ENCODE assay signal across 8 cellular contexts in genomic region chr6:88166901-88167624, GRCh38. TPM values are rescaled to one million over a fixed set of nuclear protein-coding genes. Genes with fewer than 3 reads are reported as not detected.
DNase-seq lines count a peak whose midpoint lies in the region; ATAC-seq, FAIRE-seq and TF ChIP-seq lines count a peak whose summit lies in the region.

No MANE protein-coding gene starts in this region.

- no peaks in the 10 kb centered on the region for H3K9me3 Mint-ChIP-seq in T-cell

- no peaks in the 10 kb centered on the region for H3K36me3 Mint-ChIP-seq in T-cell

- ATAC-seq in HG02759 (IDR thresholded peaks at IDR 0.05; ENCODE audit: unreplicated experiment) (peak; percentile 22), T-cell (replicated peaks in 1 of 4) (peak in 1 of 4 experiments; percentile 17)

- POLR2A ChIA-PET in T-cell (lab: Charles Lee), result no interaction called here

- peaks cover 12 to 17% (median 13%) of the 10 kb centered on the region in 3 donors for H3K4me1 Mint-ChIP-seq in T-cell

- DNase-seq in NCI-H82 (lab: John Stamatoyannopoulos, UW) (peak; percentile 44), NCI-H82 treated with DMSO at 0.1 percent for 48 hours (lab: John Stamatoyannopoulos, UW; ENCODE audit: unreplicated experiment) (no peak), T-cell (no peak), frontal cortex (ENCODE audit: low spot score in 2 of 2) (peak; percentile 21 to 23), retinal pigment epithelial cell (ENCODE audit: low read depth) (no peak), SKM-1 (lab: John Stamatoyannopoulos, UW; ENCODE audit: unreplicated experiment) (no peak), HuH-7.5 (ENCODE audit: low spot score) (no peak)

- H3K27me3 Mint-ChIP-seq in T-cell, result peaks cover 64% of the 10 kb centered on the region in 2 donors

- no peak overlapping the region for H3K27ac Mint-ChIP-seq in T-cell

- no peak for TF ChIP-seq CTCF in retinal pigment epithelial cell (conservative IDR thresholded peaks at IDR 0.05; ENCODE audit: low read depth, low read length)

- H3K4me3 ChIP-seq in retinal pigment epithelial cell (ENCODE audit: low read length), result peak overlapping the region; percentile 54

- no peak for FAIRE-seq in frontal cortex (lab: Jason Lieb, UNC)

- H3K4me3 Mint-ChIP-seq in T-cell, result peak overlapping the region; percentile 46 to 78 (median 56)

- CTCF ChIA-PET in T-cell (lab: Charles Lee), result no interaction called here

RNA-seq across cellular contexts. Expression of gene CNR1, which starts 0.9 kb away (rescaled TPM):
- under 1 TPM in 3 of 5 donors, not detected in 2; 0.47 to 0.89 (median 0.73) TPM for total RNA-seq in T-cell
- total RNA-seq in frontal cortex, result 342 TPM

Comparison
In these comparisons a context has a peak if more than half of its experiments do, and no peak if none do; other contexts are left out.
1. DNase-seq: peak in NCI-H82 (single experiment) and frontal cortex (2 of 2); none in NCI-H82 treated with DMSO at 0.1 percent for 48 hours (single experiment), T-cell (0 of 34), retinal pigment epithelial cell (single experiment), SKM-1 (single experiment) and HuH-7.5 (single experiment).
2. RNA of gene CNR1, which starts 0.9 kb away (total RNA-seq): 342 TPM in frontal cortex (single experiment); 0.47 to 0.89 TPM in T-cell; every median in the first group is over 100 times any median in the second.